Comparison of ENCODE assay signal across 17 cellular contexts in the genomic region with DNA sequence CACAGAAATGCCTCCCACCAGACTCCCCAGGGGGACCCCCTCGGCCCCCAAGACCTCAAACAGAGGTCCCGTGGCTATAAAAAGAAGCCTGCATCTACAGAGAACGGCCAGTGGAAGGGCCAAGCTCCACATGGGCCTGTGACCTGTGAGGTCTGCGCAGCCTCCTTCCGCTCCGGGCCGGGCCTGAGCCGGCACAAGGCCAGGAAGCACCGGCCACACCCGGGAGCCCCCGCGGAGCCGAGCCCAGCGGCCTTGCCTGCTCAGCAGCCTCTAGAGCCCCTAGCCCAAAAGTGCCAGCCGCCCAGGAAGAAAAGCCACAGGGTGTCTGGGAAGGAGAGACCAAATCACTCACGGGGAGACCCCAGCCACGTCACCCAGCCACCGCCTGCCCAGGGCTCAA. TPM values are rescaled to one million over a fixed set of nuclear protein-coding genes. Genes with fewer than 3 reads are reported as not detected.
DNase-seq lines count a peak whose midpoint lies in the region; ATAC-seq and TF ChIP-seq lines count a peak whose summit lies in the region.
"Had no signal": no experiment of that assay in that cellular context is flagged by ENCODE, and none has a peak within 500 bp of the region (broad histone marks: within the 10 kb centered on the region; RNA-seq: fewer than 3 reads in every experiment).

No MANE protein-coding gene starts in this region.

- TF ChIP-seq CTCF in mesothelial cell of epicardium (IDR thresholded peaks at IDR 0.05; ENCODE audit: unreplicated experiment) = no peak

- peaks cover 46 to 59% (median 52%) of the 10 kb centered on the region in 10 experiments for H3K4me1 ChIP-seq in BLaER1 treated with 17β-estradiol and CSF1 and Interleukin-3, amounts not matched to agents 10 nM and 100 nM
- H3K4me1 ChIP-seq in NT2/D1 (ENCODE audit: insufficient read depth, insufficient read length) = peaks cover 15% of the 10 kb centered on the region
- H3K4me1 ChIP-seq: A549 had no signal

- no peak overlapping the region for H3K4me3 ChIP-seq in BLaER1 treated with 17β-estradiol and CSF1 and Interleukin-3, amounts not matched to agents 10 nM and 100 nM
- no peak overlapping the region for H3K4me3 ChIP-seq in NT2/D1 (ENCODE audit: insufficient read length, low read depth)
- H3K4me3 ChIP-seq: A549, GM23248 had no signal

- H3K27me3 Mint-ChIP-seq in mesothelial cell of epicardium (ENCODE audit: low read depth) = peaks cover 6% of the 10 kb centered on the region
- H3K27me3 Mint-ChIP-seq: CD4-positive, alpha-beta T cell; CD8-positive, alpha-beta memory T cell had no signal

- peak overlapping the region in 9 of 11 experiments; percentile 26 to 100 (median 97); a peak in 14 of 22 replicates for H3K4me2 ChIP-seq in BLaER1 treated with 17β-estradiol and CSF1 and Interleukin-3, amounts not matched to agents 10 nM and 100 nM
- H3K4me2 ChIP-seq: A549 had no signal

- H4K20me1 ChIP-seq in BLaER1 treated with 17β-estradiol and CSF1 and Interleukin-3, amounts not matched to agents 10 nM and 100 nM = peaks cover 0 to 83% (median 80%) of the 10 kb centered on the region in 11 experiments; a peak in 20 of 22 replicates

- peak overlapping the region in 3 of 11 experiments; percentile 18 to 23 (median 23); a peak in 4 of 22 replicates for H3K9ac ChIP-seq in BLaER1 treated with 17β-estradiol and CSF1 and Interleukin-3, amounts not matched to agents 10 nM and 100 nM
- peak overlapping the region; percentile 17 for H3K9ac ChIP-seq in NT2/D1 (ENCODE audit: insufficient read length, low read depth)
- H3K9ac ChIP-seq: GM23248 had no signal

- no peak overlapping the region for H3K4me3 Mint-ChIP-seq in mesothelial cell of epicardium
- H3K4me3 Mint-ChIP-seq: CD4-positive, alpha-beta T cell; CD8-positive, alpha-beta memory T cell; H9 had no signal

- no peaks in the 10 kb centered on the region for H3K9me3 Mint-ChIP-seq in mesothelial cell of epicardium
- H3K9me3 Mint-ChIP-seq: CD4-positive, alpha-beta T cell; CD8-positive, alpha-beta memory T cell; H9 had no signal

- DNase-seq in NT2/D1 (ENCODE audit: low read depth, low spot score) = no peak
- DNase-seq in mesothelial cell of epicardium (ENCODE audit: low spot score in 2 of 2, unreplicated experiment in 2 of 2) = no peak
- DNase-seq in left lobe of liver (ENCODE audit: low spot score) = no peak
- DNase-seq in DMS153 treated with DMSO at 0.1 percent for 48 hours (lab: John Stamatoyannopoulos, UW; ENCODE audit: unreplicated experiment) = no peak
- no peak for DNase-seq in DMS 273 treated with DMSO at 0.1 percent for 48 hours (lab: John Stamatoyannopoulos, UW)
- DNase-seq: 8988T; ACHN; AML-193; CD4-positive, alpha-beta T cell; CD8-positive, alpha-beta memory T cell; DND-41; GM23248; H9 had no signal

- no peak for ATAC-seq in left lobe of liver
- ATAC-seq in GM18519 (IDR thresholded peaks at IDR 0.05; ENCODE audit: low FRiP score, unreplicated experiment) = no peak
- ATAC-seq: HCT116 had no signal

- H3K27ac ChIP-seq in BLaER1 treated with 17β-estradiol and CSF1 and Interleukin-3, amounts not matched to agents 10 nM and 100 nM = no peak overlapping the region
- H3K27ac ChIP-seq: GM23248 had no signal

- peak overlapping the region; percentile 59 for H3K27ac Mint-ChIP-seq in mesothelial cell of epicardium
- H3K27ac Mint-ChIP-seq: CD4-positive, alpha-beta T cell; CD8-positive, alpha-beta memory T cell had no signal

- no peaks in the 10 kb centered on the region for H3K36me3 Mint-ChIP-seq in mesothelial cell of epicardium
- H3K36me3 Mint-ChIP-seq: CD8-positive, alpha-beta memory T cell had no signal

- peaks cover 0 to 41% (median 0%) of the 10 kb centered on the region in 11 experiments; a peak in 14 of 22 replicates for H3K36me3 ChIP-seq in BLaER1 treated with 17β-estradiol and CSF1 and Interleukin-3, amounts not matched to agents 10 nM and 100 nM
- H3K36me3 ChIP-seq in NT2/D1 (ENCODE audit: insufficient read depth, insufficient read length, low read length) = peaks cover 32% of the 10 kb centered on the region

- no peaks in the 10 kb centered on the region for H3K9me3 ChIP-seq in BLaER1 treated with 17β-estradiol and CSF1 and Interleukin-3, amounts not matched to agents 10 nM and 100 nM (replicated peaks in 1 of 11)
- no peaks in the 10 kb centered on the region for H3K9me3 ChIP-seq in NT2/D1 (ENCODE audit: insufficient read depth, low read length)
- H3K9me3 ChIP-seq: A549 had no signal

- H3K27me3 ChIP-seq in BLaER1 treated with 17β-estradiol and CSF1 and Interleukin-3, amounts not matched to agents 10 nM and 100 nM = peaks cover 0 to 22% (median 11%) of the 10 kb centered on the region in 11 experiments; a peak in 11 of 22 replicates
- peaks cover 30% of the 10 kb centered on the region for H3K27me3 ChIP-seq in NT2/D1 (ENCODE audit: insufficient read depth, insufficient read length)

- H3K4me1 Mint-ChIP-seq in mesothelial cell of epicardium = no peaks in the 10 kb centered on the region
- H3K4me1 Mint-ChIP-seq: H9 had no signal

RNA-seq across cellular contexts. Expression of gene ZFPM1, which starts 18.3 kb away (rescaled TPM):
- total RNA-seq in mesothelial cell of epicardium = 51.1 to 56.2 TPM (median 52.6 TPM) in 3 replicates
- 14.6 TPM for total RNA-seq in left lobe of liver

RNA-seq across cellular contexts. Expression of gene ZNF469, which starts 52.0 kb away (rescaled TPM):
- total RNA-seq in mesothelial cell of epicardium (26.8 to 28.7 TPM (median 27.9 TPM) in 3 replicates), left lobe of liver (0.38 TPM)

Comparison
In these comparisons a context has a peak if more than half of its experiments do, and no peak if none do; other contexts are left out.
1. RNA of gene ZNF469, which starts 52.0 kb away (total RNA-seq): 26.8 to 28.7 TPM in mesothelial cell of epicardium; 0.38 TPM in left lobe of liver (single experiment); every median in the first group is over 10 times any median in the second.